Comparison of ENCODE assay signal across 2 cellular contexts in genomic region chr13:54387607-54388006, GRCh38.
A peak's percentile ranks its signal among the peaks of the same experiment; 100 is the strongest.
TF ChIP-seq lines count a peak whose summit lies in the region.

No MANE protein-coding gene starts in this region.

TF ChIP-seq in GM23338, 12 proteins besides CTCF, POLR2A, EP300 and RAD21 (continued from another document):
- no peak for TF ChIP-seq ZNF462 (CRISPR knock-in tag; IDR thresholded peaks at IDR 0.05)
- no peak for TF ChIP-seq CREB1 (CRISPR knock-in tag; IDR thresholded peaks at IDR 0.05; ENCODE audit: low read depth)
- TF ChIP-seq NANOG (IDR thresholded peaks at IDR 0.05; ENCODE audit: borderline replicate concordance) = peak; percentile 60; the same call in 1 of the 2 replicates

TF ChIP-seq in WTC11, 78 proteins besides CTCF, POLR2A, EP300 and RAD21 (continued from another document):
- TF ChIP-seq FOXP4 (CRISPR knock-in tag; IDR thresholded peaks at IDR 0.05) (no peak), USF2 (CRISPR knock-in tag; IDR thresholded peaks at IDR 0.05) (no peak), IRF2 (CRISPR knock-in tag; IDR thresholded peaks at IDR 0.05; ENCODE audit: borderline replicate concordance, low read depth) (no peak), GABPB1 (CRISPR knock-in tag; IDR thresholded peaks at IDR 0.05) (no peak), USF1 (CRISPR knock-in tag; IDR thresholded peaks at IDR 0.05) (no peak), AFF4 (CRISPR knock-in tag; IDR thresholded peaks at IDR 0.05; ENCODE audit: borderline replicate concordance) (no peak), FOXK1 (CRISPR knock-in tag; IDR thresholded peaks at IDR 0.05) (no peak), STAT6 (CRISPR knock-in tag; conservative IDR thresholded peaks at IDR 0.05; ENCODE audit: low read depth) (no peak), NR1H2 (CRISPR knock-in tag; IDR thresholded peaks at IDR 0.05) (no peak)
